ENCODE assay signal across 1 cellular context in genomic region chr11:47981667-47982404, GRCh38.
A peak's percentile ranks its signal among the peaks of the same experiment; 100 is the strongest.
TF ChIP-seq lines count a peak whose summit lies in the region.

No MANE protein-coding gene starts in this region.

TF ChIP-seq in HEK293, 187 proteins besides CTCF, POLR2A, EP300 and RAD21 (continued from another document):
- TF ChIP-seq MEIS1 (CRISPR knock-in tag; IDR thresholded peaks at IDR 0.05; ENCODE audit: borderline replicate concordance): no peak
- no peak for TF ChIP-seq ZNF623 (tag by site-specific recombination; IDR thresholded peaks at IDR 0.05)
- peak; percentile 48; the same call in 1 of the 2 replicates for TF ChIP-seq ZIC2 (tag by site-specific recombination; IDR thresholded peaks at IDR 0.05)
- no peak for TF ChIP-seq ZNF548 (tag by site-specific recombination; IDR thresholded peaks at IDR 0.05)
- TF ChIP-seq ZNF140 (tag by site-specific recombination; IDR thresholded peaks at IDR 0.05): no peak
- no peak for TF ChIP-seq ZNF785 (tag by site-specific recombination; IDR thresholded peaks at IDR 0.05)
- no peak for TF ChIP-seq GLI2 (tag by site-specific recombination; IDR thresholded peaks at IDR 0.05; ENCODE audit: borderline replicate concordance, low read depth)
- TF ChIP-seq HOXC10 (CRISPR knock-in tag; IDR thresholded peaks at IDR 0.05): no peak
- TF ChIP-seq ZNF23 (tag by site-specific recombination; IDR thresholded peaks at IDR 0.05; ENCODE audit: borderline replicate concordance): no peak
- TF ChIP-seq, protein P1, sequence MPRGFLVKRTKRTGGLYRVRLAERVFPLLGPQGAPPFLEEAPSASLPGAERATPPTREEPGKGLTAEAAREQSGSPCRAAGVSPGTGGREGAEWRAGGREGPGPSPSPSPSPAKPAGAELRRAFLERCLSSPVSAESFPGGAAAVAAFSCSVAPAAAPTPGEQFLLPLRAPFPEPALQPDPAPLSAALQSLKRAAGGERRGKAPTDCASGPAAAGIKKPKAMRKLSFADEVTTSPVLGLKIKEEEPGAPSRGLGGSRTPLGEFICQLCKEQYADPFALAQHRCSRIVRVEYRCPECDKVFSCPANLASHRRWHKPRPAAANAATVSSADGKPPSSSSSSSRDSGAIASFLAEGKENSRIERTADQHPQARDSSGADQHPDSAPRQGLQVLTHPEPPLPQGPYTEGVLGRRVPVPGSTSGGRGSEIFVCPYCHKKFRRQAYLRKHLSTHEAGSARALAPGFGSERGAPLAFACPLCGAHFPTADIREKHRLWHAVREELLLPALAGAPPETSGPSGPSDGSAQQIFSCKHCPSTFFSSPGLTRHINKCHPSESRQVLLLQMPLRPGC (tag by site-specific recombination; IDR thresholded peaks at IDR 0.05): no peak
- TF ChIP-seq, protein P2, sequence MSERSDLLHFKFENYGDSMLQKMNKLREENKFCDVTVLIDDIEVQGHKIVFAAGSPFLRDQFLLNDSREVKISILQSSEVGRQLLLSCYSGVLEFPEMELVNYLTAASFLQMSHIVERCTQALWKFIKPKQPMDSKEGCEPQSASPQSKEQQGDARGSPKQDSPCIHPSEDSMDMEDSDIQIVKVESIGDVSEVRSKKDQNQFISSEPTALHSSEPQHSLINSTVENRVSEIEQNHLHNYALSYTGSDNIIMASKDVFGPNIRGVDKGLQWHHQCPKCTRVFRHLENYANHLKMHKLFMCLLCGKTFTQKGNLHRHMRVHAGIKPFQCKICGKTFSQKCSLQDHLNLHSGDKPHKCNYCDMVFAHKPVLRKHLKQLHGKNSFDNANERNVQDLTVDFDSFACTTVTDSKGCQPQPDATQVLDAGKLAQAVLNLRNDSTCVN (tag by site-specific recombination; optimal IDR thresholded peaks at IDR 0.05): no peak
- TF ChIP-seq ZNF335 (tag by site-specific recombination; conservative IDR thresholded peaks at IDR 0.05): 0 out of 2 replicates have a peak, but pooled peaks have one; percentile 42
- no peak for TF ChIP-seq ZNF510 (tag by site-specific recombination; IDR thresholded peaks at IDR 0.05; ENCODE audit: insufficient replicate concordance)
- TF ChIP-seq ZNF239 (tag by site-specific recombination; IDR thresholded peaks at IDR 0.05): no peak
- TF ChIP-seq ZNF433 (tag by site-specific recombination; IDR thresholded peaks at IDR 0.05; ENCODE audit: low read depth): no peak
- TF ChIP-seq ZNF624 (tag by site-specific recombination; IDR thresholded peaks at IDR 0.05): no peak
- no peak for TF ChIP-seq ZSCAN23 (tag by site-specific recombination; IDR thresholded peaks at IDR 0.05)
- TF ChIP-seq ZNF664 (tag by site-specific recombination; IDR thresholded peaks at IDR 0.05): no peak
- no peak for TF ChIP-seq ZNF514 (tag by site-specific recombination; IDR thresholded peaks at IDR 0.05)
- TF ChIP-seq ZFP3 (tag by site-specific recombination; IDR thresholded peaks at IDR 0.05; ENCODE audit: low read depth): no peak
